ENCODE assay signal across 10 cellular contexts in genomic region chr13:44117351-44117750, GRCh38.
DNase-seq lines count a peak whose midpoint lies in the region; ATAC-seq, FAIRE-seq and TF ChIP-seq lines count a peak whose summit lies in the region.
"Had no signal": no experiment of that assay in that cellular context is flagged by ENCODE, and none has a peak within 500 bp of the region (broad histone marks: within the 10 kb centered on the region; RNA-seq: fewer than 3 reads in every experiment).

No MANE protein-coding gene starts in this region.

- 1% methylated on average over 3 of the region's 3 CpGs for WGBS in thymus

- no peak for DNase-seq in activated CD8-positive, alpha-beta memory T cell treated with anti-CD3 and anti-CD28 coated beads, Interleukin-2, amount 10 ng/mL, durations not matched to agents 7 days and 5 days
- no peak for DNase-seq in activated CD8-positive, alpha-beta memory T cell treated with anti-CD3 and anti-CD28 coated beads, Interleukin-2, amount 50 U/mL, for 4 hours
- DNase-seq in adipocyte (ENCODE audit: low read depth) (peak; percentile 43), kidney (no peak), NCI-H1092 treated with DMSO at 0.1 percent for 48 hours (lab: John Stamatoyannopoulos, UW) (no peak), vagina (ENCODE audit: extremely low spot score in 2 of 2) (no peak)
- DNase-seq in activated naive CD4-positive, alpha-beta T cell treated with anti-CD3 and anti-CD28 coated beads, Interleukin-2, amount 50 U/mL, for 16 hours = no peak
- DNase-seq: NCI-H524 treated with DMSO at 0.1 percent for 48 hours had no signal

- H3K4me3 Mint-ChIP-seq in activated CD8-positive, alpha-beta memory T cell treated with anti-CD3 and anti-CD28 coated beads, Interleukin-2, amount 10 ng/mL, durations not matched to agents 7 days and 5 days = no peak overlapping the region

- H3K27ac Mint-ChIP-seq in activated CD8-positive, alpha-beta memory T cell treated with anti-CD3 and anti-CD28 coated beads, Interleukin-2, amount 10 ng/mL, durations not matched to agents 7 days and 5 days = peak overlapping the region; percentile 28

- peak; percentile 57 for ATAC-seq in activated CD8-positive, alpha-beta memory T cell treated with anti-CD3 and anti-CD28 coated beads, Interleukin-2, amount 10 ng/mL, durations not matched to agents 7 days and 5 days

- H3K4me1 ChIP-seq in adipocyte (ENCODE audit: control insufficient read depth, insufficient read depth, low read length) (no peaks in the 10 kb centered on the region), kidney (ENCODE audit: control insufficient read depth in 1 of 2, insufficient read depth in 1 of 2, low read depth in 1 of 2, low read length in 2 of 2) (peaks cover 13 to 36% of the 10 kb centered on the region in 2 donors), thymus (ENCODE audit: control insufficient read depth, insufficient read depth, low read length) (peaks cover 7% of the 10 kb centered on the region), vagina (no peaks in the 10 kb centered on the region)

- TF ChIP-seq POLR2A in vagina (IDR thresholded peaks at IDR 0.05) = no peak

- no peaks in the 10 kb centered on the region for H3K9me3 Mint-ChIP-seq in activated CD8-positive, alpha-beta memory T cell treated with anti-CD3 and anti-CD28 coated beads, Interleukin-2, amount 10 ng/mL, durations not matched to agents 7 days and 5 days (ENCODE audit: low read depth)

- H3K27ac ChIP-seq in kidney (ENCODE audit: low read depth in 2 of 2, low read length in 2 of 2) (peak overlapping the region; percentile 48 to 58), thymus (ENCODE audit: low read depth) (peak overlapping the region; percentile 40), vagina (no peak overlapping the region)
- H3K27ac ChIP-seq: C4-2B had no signal

- no peak for TF ChIP-seq CTCF in kidney (IDR thresholded peaks at IDR 0.05; ENCODE audit: borderline replicate concordance, extremely low read depth, insufficient read depth)
- no peak for TF ChIP-seq CTCF in vagina (IDR thresholded peaks at IDR 0.05)

- intact Hi-C loops in kidney (cut with DNase I) (no loop called here), vagina (cut with DNase I) (no loop called here)

- CTCF ChIA-PET in activated CD8-positive, alpha-beta memory T cell treated with anti-CD3 and anti-CD28 coated beads, Interleukin-2, amount 10 ng/mL, durations not matched to agents 7 days and 5 days (lab: Charles Lee) = interaction anchor here (1.2 kb wide), 1 partner anchor 416 kb away, joined by 3 read pairs; no protein-coding TSS in a partner anchor

- H3K9me3 ChIP-seq in adipocyte (ENCODE audit: control insufficient read depth, low read length) (no peaks in the 10 kb centered on the region), kidney (ENCODE audit: control insufficient read depth in 1 of 2, low read length in 2 of 2) (no peaks in the 10 kb centered on the region), thymus (ENCODE audit: control insufficient read depth) (no peaks in the 10 kb centered on the region), vagina (no peaks in the 10 kb centered on the region)

- H3K4me3 ChIP-seq in adipocyte (ENCODE audit: low read length) (no peak overlapping the region), kidney (ENCODE audit: low read length in 2 of 2) (no peak overlapping the region), thymus (ENCODE audit: low read length) (no peak overlapping the region), vagina (no peak overlapping the region)

- no peaks in the 10 kb centered on the region for H3K36me3 Mint-ChIP-seq in activated CD8-positive, alpha-beta memory T cell treated with anti-CD3 and anti-CD28 coated beads, Interleukin-2, amount 10 ng/mL, durations not matched to agents 7 days and 5 days

- peaks cover 21% of the 10 kb centered on the region for H3K4me1 Mint-ChIP-seq in activated CD8-positive, alpha-beta memory T cell treated with anti-CD3 and anti-CD28 coated beads, Interleukin-2, amount 10 ng/mL, durations not matched to agents 7 days and 5 days

- H3K27me3 Mint-ChIP-seq in activated CD8-positive, alpha-beta memory T cell treated with anti-CD3 and anti-CD28 coated beads, Interleukin-2, amount 10 ng/mL, durations not matched to agents 7 days and 5 days = no peaks in the 10 kb centered on the region

- H3K36me3 ChIP-seq in adipocyte (ENCODE audit: control insufficient read depth, insufficient read depth, low read length, severe bottlenecking) (no peaks in the 10 kb centered on the region), kidney (ENCODE audit: control insufficient read depth in 1 of 2, insufficient read depth in 2 of 2, low read length in 2 of 2) (no peaks in the 10 kb centered on the region), thymus (ENCODE audit: control insufficient read depth, insufficient read depth) (no peaks in the 10 kb centered on the region), vagina (no peaks in the 10 kb centered on the region)

- no peak overlapping the region for H3K9ac ChIP-seq in adipocyte (ENCODE audit: low read length)
- H3K9ac ChIP-seq in kidney (ENCODE audit: low read length in 2 of 2) = peak overlapping the region; percentile 29 to 49

- peak; percentile 45 for FAIRE-seq in kidney (lab: Jason Lieb, UNC)

- H3K27me3 ChIP-seq in adipocyte (replicated peaks; ENCODE audit: control insufficient read depth, insufficient read depth, low read length) (no peaks in the 10 kb centered on the region), thymus (ENCODE audit: control insufficient read depth, insufficient read depth) (no peaks in the 10 kb centered on the region), vagina (no peaks in the 10 kb centered on the region)
